ENCODE assay signal across 11 cellular contexts in the genomic region with DNA sequence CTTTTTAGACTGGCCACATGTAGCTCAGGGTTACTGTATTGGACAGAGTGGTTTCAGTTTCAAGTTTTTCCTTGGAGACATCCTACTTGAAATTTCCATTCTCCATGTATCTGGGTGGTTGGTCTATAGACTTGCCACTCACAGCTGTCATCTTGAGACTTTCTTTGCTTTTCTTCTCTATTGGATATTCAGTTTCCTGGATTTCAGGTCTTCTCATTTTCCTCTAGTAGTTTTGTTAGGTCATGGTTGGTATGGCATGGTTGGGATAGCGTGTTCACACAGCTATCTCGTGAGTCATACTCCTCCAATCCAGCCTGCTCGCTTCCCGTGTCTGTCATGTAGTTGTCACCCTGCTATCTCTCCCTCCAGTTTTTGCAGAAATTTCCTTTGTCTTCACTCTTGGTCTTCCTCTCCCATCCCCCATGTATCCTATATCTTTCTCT. TPM values are rescaled to one million over a fixed set of nuclear protein-coding genes. Genes with fewer than 3 reads are reported as not detected.
DNase-seq lines count a peak whose midpoint lies in the region; ATAC-seq and TF ChIP-seq lines count a peak whose summit lies in the region.
"Had no signal": no experiment of that assay in that cellular context is flagged by ENCODE, and none has a peak within 500 bp of the region (broad histone marks: within the 10 kb centered on the region; RNA-seq: fewer than 3 reads in every experiment).

No MANE protein-coding gene starts in this region.

- no peaks in the 10 kb centered on the region for H3K27me3 ChIP-seq in colonic mucosa

- no peak overlapping the region for H3K27ac ChIP-seq in colonic mucosa

- H3K4me3 ChIP-seq in colonic mucosa: no peak overlapping the region

- H3K4me1 Mint-ChIP-seq in stimulated activated naive B cell treated with anti-CD40 and anti-IgM and Interleukin-4, amounts not matched to agents 10 μg/mL and 1 μg/mL and 100 μg/mL, for 72 hours: peaks cover 35 to 62% of the 10 kb centered on the region in 2 donors

- no peak overlapping the region for H3K9ac ChIP-seq in colonic mucosa (ENCODE audit: low read depth in 2 of 2, low read length in 2 of 2)

- ATAC-seq in stimulated activated naive B cell treated with anti-CD40 and anti-IgM and Interleukin-4, amounts not matched to agents 10 μg/mL and 1 μg/mL and 100 μg/mL, for 72 hours (replicated peaks): no peak
- ATAC-seq in GM18861 (IDR thresholded peaks at IDR 0.05; ENCODE audit: unreplicated experiment): no peak

- no peaks in the 10 kb centered on the region for H3K9me3 Mint-ChIP-seq in stimulated activated naive B cell treated with anti-CD40 and anti-IgM and Interleukin-4, amounts not matched to agents 10 μg/mL and 1 μg/mL and 100 μg/mL, for 72 hours
- H3K9me3 Mint-ChIP-seq: H9 had no signal

- TF ChIP-seq CTCF in colonic mucosa (IDR thresholded peaks at IDR 0.05): no peak

- intact Hi-C loops in colonic mucosa (cut with DNase I): no loop called here

- H3K27me3 Mint-ChIP-seq in stimulated activated naive B cell treated with anti-CD40 and anti-IgM and Interleukin-4, amounts not matched to agents 10 μg/mL and 1 μg/mL and 100 μg/mL, for 72 hours: no peaks in the 10 kb centered on the region

- no peak overlapping the region for H3K4me3 Mint-ChIP-seq in stimulated activated naive B cell treated with anti-CD40 and anti-IgM and Interleukin-4, amounts not matched to agents 10 μg/mL and 1 μg/mL and 100 μg/mL, for 72 hours
- H3K4me3 Mint-ChIP-seq: H9 had no signal

- H3K27ac Mint-ChIP-seq in stimulated activated naive B cell treated with anti-CD40 and anti-IgM and Interleukin-4, amounts not matched to agents 10 μg/mL and 1 μg/mL and 100 μg/mL, for 72 hours: no peak overlapping the region

- no peaks in the 10 kb centered on the region for H3K4me1 ChIP-seq in colonic mucosa

- DNase-seq in 8988T: peak; percentile 51
- DNase-seq in GM04504 (ENCODE audit: low read depth): peak; percentile 56
- DNase-seq in T1000 (lab: John Stamatoyannopoulos, UW): peak; percentile 36
- peak; percentile 88 for DNase-seq in fibroblast of peridontal ligament (ENCODE audit: extremely low read depth)
- no peak for DNase-seq in stimulated activated naive B cell treated with anti-CD40 and anti-IgM and Interleukin-4, amounts not matched to agents 10 μg/mL and 1 μg/mL and 100 μg/mL, for 72 hours
- DNase-seq in colonic mucosa: no peak
- no peak for DNase-seq in COR-L47 (lab: John Stamatoyannopoulos, UW)
- DNase-seq: activated T-cell treated with anti-CD3 and anti-CD28 coated beads, Interleukin-2, amount 50 U/mL, for 1 hour; effector CD4-positive, alpha-beta T cell; H9 had no signal

- H3K36me3 Mint-ChIP-seq in stimulated activated naive B cell treated with anti-CD40 and anti-IgM and Interleukin-4, amounts not matched to agents 10 μg/mL and 1 μg/mL and 100 μg/mL, for 72 hours: peaks cover 53 to 63% of the 10 kb centered on the region in 2 donors

- no peaks in the 10 kb centered on the region for H3K36me3 ChIP-seq in colonic mucosa

- H3K9me3 ChIP-seq in colonic mucosa: no peaks in the 10 kb centered on the region

RNA-seq across cellular contexts. Expression of a gene that starts 48.3 kb away (rescaled TPM):
- total RNA-seq in colonic mucosa: 10 to 100 TPM; 33.2 to 37.9 TPM

Comparison
In these comparisons a context has a peak if more than half of its experiments do, and no peak if none do; other contexts are left out.
1. DNase-seq: peak in 8988T (single experiment), GM04504 (single experiment), T1000 (single experiment) and fibroblast of peridontal ligament (single experiment); none in stimulated activated naive B cell treated with anti-CD40 and anti-IgM and Interleukin-4, amounts not matched to agents 10 μg/mL and 1 μg/mL and 100 μg/mL, for 72 hours (single experiment), colonic mucosa (single experiment) and COR-L47 (single experiment).